In genomic region chr18:80246656-80247402, GRCh38 we compare ENCODE assay signal across 8 cellular contexts. TPM values are rescaled to one million over a fixed set of nuclear protein-coding genes. Genes with fewer than 3 reads are reported as not detected.
DNase-seq lines count a peak whose midpoint lies in the region; ATAC-seq and TF ChIP-seq lines count a peak whose summit lies in the region.

No MANE protein-coding gene starts in this region.

- H3K36me3 Mint-ChIP-seq in activated T-cell treated with anti-CD3 and anti-CD28 coated beads, Interleukin-2, amount 50 U/mL, for 4 hours (ENCODE audit: insufficient read depth): no peaks in the 10 kb centered on the region

- no peak overlapping the region for H3K4me3 Mint-ChIP-seq in activated T-cell treated with anti-CD3 and anti-CD28 coated beads, Interleukin-2, amount 50 U/mL, for 4 hours

- DNase-seq in AG20443 (ENCODE audit: low spot score) (peak; percentile 47), left cardiac atrium (peak; percentile 39), retina (peak; percentile 81), erythroblast (lab: John Stamatoyannopoulos, UW) (no peak), NCI-H2107 (lab: John Stamatoyannopoulos, UW) (no peak)
- no peak for DNase-seq in activated T-cell treated with anti-CD3 and anti-CD28 coated beads, Interleukin-2, amount 50 U/mL, for 4 hours

- ATAC-seq in GM18909 (IDR thresholded peaks at IDR 0.05; ENCODE audit: poor library complexity, unreplicated experiment): peak; percentile 39
- peak; percentile 26 for ATAC-seq in HG03196 (IDR thresholded peaks at IDR 0.05; ENCODE audit: unreplicated experiment)
- peak; percentile 49 to 51 for ATAC-seq in activated T-cell treated with anti-CD3 and anti-CD28 coated beads, Interleukin-2, amount 50 U/mL, for 4 hours
- peak; percentile 45 to 60 for ATAC-seq in left cardiac atrium

- peaks cover 34% of the 10 kb centered on the region for H3K27me3 Mint-ChIP-seq in activated T-cell treated with anti-CD3 and anti-CD28 coated beads, Interleukin-2, amount 50 U/mL, for 4 hours (ENCODE audit: low read depth)

- H3K4me1 Mint-ChIP-seq in activated T-cell treated with anti-CD3 and anti-CD28 coated beads, Interleukin-2, amount 50 U/mL, for 4 hours (ENCODE audit: low read depth): peaks cover 5% of the 10 kb centered on the region

- H3K9me3 Mint-ChIP-seq in activated T-cell treated with anti-CD3 and anti-CD28 coated beads, Interleukin-2, amount 50 U/mL, for 4 hours: no peaks in the 10 kb centered on the region

- TF ChIP-seq POLR2A in erythroblast (IDR thresholded peaks at IDR 0.05; ENCODE audit: low read length): no peak

- intact Hi-C loops in left cardiac atrium (cut with DNase I): no loop called here

RNA-seq across cellular contexts. Expression of gene PARD6G, which starts 0.5 kb away (rescaled TPM):
- under 1 TPM in 2 of 3 donors, not detected in 1; 0.37 to 0.61 TPM for total RNA-seq in activated T-cell treated with anti-CD3 and anti-CD28 coated beads, Interleukin-2, amount 50 U/mL, for 4 hours
- 1 to 10 TPM; 3.9 to 4.1 TPM for total RNA-seq in left cardiac atrium

Comparison
In these comparisons a context has a peak if more than half of its experiments do, and no peak if none do; other contexts are left out.
1. DNase-seq: peak in AG20443 (single experiment), left cardiac atrium (single experiment) and retina (single experiment); none in activated T-cell treated with anti-CD3 and anti-CD28 coated beads, Interleukin-2, amount 50 U/mL, for 4 hours (single experiment), erythroblast (0 of 2) and NCI-H2107 (single experiment).
2. Peak in every context shown above with its lines, with median percentiles within 50 percentile points of each other: ATAC-seq.